Comparison of ENCODE assay signal across 1 cellular context in the genomic region with DNA sequence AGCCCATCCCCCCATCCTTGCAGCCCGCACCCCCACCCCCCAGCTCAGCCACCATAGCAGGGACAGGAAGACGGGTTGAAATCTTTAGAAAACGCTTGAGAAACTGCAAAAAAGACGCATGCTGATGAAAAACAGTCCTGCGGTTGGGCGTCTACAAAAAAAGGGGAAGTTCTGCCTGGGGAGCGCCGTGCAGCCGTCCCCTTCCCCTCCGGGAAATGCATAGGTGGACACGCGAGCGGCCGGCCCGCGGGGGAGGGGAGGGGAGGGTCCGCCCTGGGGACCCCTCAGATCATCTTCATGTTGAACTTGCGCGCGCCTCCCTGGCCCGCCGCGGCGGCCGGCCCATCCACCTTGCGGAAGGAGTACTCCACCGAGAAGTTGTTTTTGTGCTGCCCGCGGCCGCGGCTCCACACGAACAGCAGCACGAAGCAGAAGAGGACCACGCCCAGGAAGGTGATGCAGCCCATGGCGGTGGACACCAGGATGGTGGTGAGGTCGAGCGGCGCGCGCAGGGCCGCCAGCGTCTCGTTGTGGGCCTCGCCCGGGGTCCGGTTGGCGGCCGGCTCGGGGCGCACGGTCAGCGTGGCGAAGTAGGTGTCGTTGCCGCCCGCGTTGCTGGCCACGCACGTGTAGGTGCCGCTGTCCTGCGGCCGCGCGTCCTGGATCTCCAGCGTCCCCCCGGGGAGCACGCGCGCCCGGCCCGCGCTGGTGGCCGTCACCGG.
TF ChIP-seq lines count a peak whose summit lies in the region.

No MANE protein-coding gene starts in this region.

TF ChIP-seq in K562, 482 proteins besides CTCF, POLR2A, EP300 and RAD21 (continued from another document):
- TF ChIP-seq ZBTB40 (IDR thresholded peaks at IDR 0.05) (peak; percentile 75), ZBTB40 (CRISPR knock-in tag; IDR thresholded peaks at IDR 0.05) (no peak), HDAC1 (IDR thresholded peaks at IDR 0.05) (peak in 1 of 2 experiments; percentile 25; a peak in 1 of 4 replicates), RBBP5 (IDR thresholded peaks at IDR 0.05; ENCODE audit: borderline replicate concordance, insufficient read depth, low read length, poor library complexity, severe bottlenecking) (peak; percentile 55), CTBP1 (IDR thresholded peaks at IDR 0.05; ENCODE audit: borderline replicate concordance) (peak; percentile 50; the same call in 1 of the 2 replicates), PHF8 (IDR thresholded peaks at IDR 0.05; ENCODE audit: borderline replicate concordance, low read length) (peak; percentile 61; the same call in 1 of the 2 replicates), RBM22 (IDR thresholded peaks at IDR 0.05; ENCODE audit: low read depth, low read length, poor library complexity, severe bottlenecking) (peak; percentile 50), FOXP1 (CRISPR knock-in tag; IDR thresholded peaks at IDR 0.05) (0 out of 2 replicates have a peak, but pooled peaks have one; percentile 60), NR2C2 (CRISPR knock-in tag; IDR thresholded peaks at IDR 0.05) (no peak), NR2C2 (tag; IDR thresholded peaks at IDR 0.05) (peak; percentile 29; the same call in 1 of the 2 replicates), ATF1 (CRISPR knock-in tag; IDR thresholded peaks at IDR 0.05) (no peak), ATF1 (tag; IDR thresholded peaks at IDR 0.05) (peak; percentile 30; the same call in 1 of the 2 replicates), MYC (IDR thresholded peaks at IDR 0.05; ENCODE audit: low read depth, low read length) (peak; percentile 46), MYC (CRISPR knock-in tag; IDR thresholded peaks at IDR 0.05; ENCODE audit: borderline replicate concordance, low read depth) (no peak), ARID1B (IDR thresholded peaks at IDR 0.05) (peak; percentile 57; the same call in 1 of the 2 replicates), TFAM (CRISPR knock-in tag; conservative IDR thresholded peaks at IDR 0.05) (no peak), GTF2E2 (tag; IDR thresholded peaks at IDR 0.05) (no peak), POLR2G (IDR thresholded peaks at IDR 0.05; ENCODE audit: low read depth, low read length) (peak; percentile 73), TRIM24 (IDR thresholded peaks at IDR 0.05) (peak in 1 of 2 experiments; percentile 41; a peak in 1 of 4 replicates)
- TF ChIP-seq, protein P1, sequence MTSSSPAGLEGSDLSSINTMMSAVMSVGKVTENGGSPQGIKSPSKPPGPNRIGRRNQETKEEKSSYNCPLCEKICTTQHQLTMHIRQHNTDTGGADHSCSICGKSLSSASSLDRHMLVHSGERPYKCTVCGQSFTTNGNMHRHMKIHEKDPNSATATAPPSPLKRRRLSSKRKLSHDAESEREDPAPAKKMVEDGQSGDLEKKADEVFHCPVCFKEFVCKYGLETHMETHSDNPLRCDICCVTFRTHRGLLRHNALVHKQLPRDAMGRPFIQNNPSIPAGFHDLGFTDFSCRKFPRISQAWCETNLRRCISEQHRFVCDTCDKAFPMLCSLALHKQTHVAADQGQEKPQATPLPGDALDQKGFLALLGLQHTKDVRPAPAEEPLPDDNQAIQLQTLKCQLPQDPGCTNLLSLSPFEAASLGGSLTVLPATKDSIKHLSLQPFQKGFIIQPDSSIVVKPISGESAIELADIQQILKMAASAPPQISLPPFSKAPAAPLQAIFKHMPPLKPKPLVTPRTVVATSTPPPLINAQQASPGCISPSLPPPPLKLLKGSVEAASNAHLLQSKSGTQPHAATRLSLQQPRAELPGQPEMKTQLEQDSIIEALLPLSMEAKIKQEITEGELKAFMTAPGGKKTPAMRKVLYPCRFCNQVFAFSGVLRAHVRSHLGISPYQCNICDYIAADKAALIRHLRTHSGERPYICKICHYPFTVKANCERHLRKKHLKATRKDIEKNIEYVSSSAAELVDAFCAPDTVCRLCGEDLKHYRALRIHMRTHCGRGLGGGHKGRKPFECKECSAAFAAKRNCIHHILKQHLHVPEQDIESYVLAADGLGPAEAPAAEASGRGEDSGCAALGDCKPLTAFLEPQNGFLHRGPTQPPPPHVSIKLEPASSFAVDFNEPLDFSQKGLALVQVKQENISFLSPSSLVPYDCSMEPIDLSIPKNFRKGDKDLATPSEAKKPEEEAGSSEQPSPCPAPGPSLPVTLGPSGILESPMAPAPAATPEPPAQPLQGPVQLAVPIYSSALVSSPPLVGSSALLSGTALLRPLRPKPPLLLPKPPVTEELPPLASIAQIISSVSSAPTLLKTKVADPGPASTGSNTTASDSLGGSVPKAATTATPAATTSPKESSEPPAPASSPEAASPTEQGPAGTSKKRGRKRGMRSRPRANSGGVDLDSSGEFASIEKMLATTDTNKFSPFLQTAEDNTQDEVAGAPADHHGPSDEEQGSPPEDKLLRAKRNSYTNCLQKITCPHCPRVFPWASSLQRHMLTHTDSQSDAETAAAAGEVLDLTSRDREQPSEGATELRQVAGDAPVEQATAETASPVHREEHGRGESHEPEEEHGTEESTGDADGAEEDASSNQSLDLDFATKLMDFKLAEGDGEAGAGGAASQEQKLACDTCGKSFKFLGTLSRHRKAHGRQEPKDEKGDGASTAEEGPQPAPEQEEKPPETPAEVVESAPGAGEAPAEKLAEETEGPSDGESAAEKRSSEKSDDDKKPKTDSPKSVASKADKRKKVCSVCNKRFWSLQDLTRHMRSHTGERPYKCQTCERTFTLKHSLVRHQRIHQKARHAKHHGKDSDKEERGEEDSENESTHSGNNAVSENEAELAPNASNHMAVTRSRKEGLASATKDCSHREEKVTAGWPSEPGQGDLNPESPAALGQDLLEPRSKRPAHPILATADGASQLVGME (CRISPR knock-in tag; IDR thresholded peaks at IDR 0.05) = no peak
- TF ChIP-seq, protein P2, sequence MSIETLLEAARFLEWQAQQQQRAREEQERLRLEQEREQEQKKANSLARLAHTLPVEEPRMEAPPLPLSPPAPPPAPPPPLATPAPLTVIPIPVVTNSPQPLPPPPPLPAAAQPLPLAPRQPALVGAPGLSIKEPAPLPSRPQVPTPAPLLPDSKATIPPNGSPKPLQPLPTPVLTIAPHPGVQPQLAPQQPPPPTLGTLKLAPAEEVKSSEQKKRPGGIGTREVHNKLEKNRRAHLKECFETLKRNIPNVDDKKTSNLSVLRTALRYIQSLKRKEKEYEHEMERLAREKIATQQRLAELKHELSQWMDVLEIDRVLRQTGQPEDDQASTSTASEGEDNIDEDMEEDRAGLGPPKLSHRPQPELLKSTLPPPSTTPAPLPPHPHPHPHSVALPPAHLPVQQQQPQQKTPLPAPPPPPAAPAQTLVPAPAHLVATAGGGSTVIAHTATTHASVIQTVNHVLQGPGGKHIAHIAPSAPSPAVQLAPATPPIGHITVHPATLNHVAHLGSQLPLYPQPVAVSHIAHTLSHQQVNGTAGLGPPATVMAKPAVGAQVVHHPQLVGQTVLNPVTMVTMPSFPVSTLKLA (conservative IDR thresholded peaks at IDR 0.05) = peak in 1 of 2 experiments; percentile 47; a peak in 1 of 4 replicates
